Comparison of ENCODE assay signal across 17 cellular contexts in genomic region chr21:28150021-28150420, GRCh38.
DNase-seq lines count a peak whose midpoint lies in the region; ATAC-seq and TF ChIP-seq lines count a peak whose summit lies in the region.
"Had no signal": no experiment of that assay in that cellular context is flagged by ENCODE, and none has a peak within 500 bp of the region (broad histone marks: within the 10 kb centered on the region; RNA-seq: fewer than 3 reads in every experiment).

No MANE protein-coding gene starts in this region.

- H2AFZ ChIP-seq in IMR-90 (replicated peaks; ENCODE audit: low read length, poor library complexity) (no peak overlapping the region), smooth muscle cell (ENCODE audit: low read depth) (no peak overlapping the region)

- no peak overlapping the region for H3K23ac ChIP-seq in IMR-90 (ENCODE audit: low read depth, low read length)

- H4K91ac ChIP-seq in IMR-90 (ENCODE audit: insufficient read depth, low read depth, low read length): peak overlapping the region; percentile 64

- intact Hi-C loops in IMR-90 (cut with micrococcal nuclease): loop anchor here (5.0 kb wide), 1 partner anchor 1303 kb away; the partner anchor contains the start of gene ADAMTS1

- in situ Hi-C loops in IMR-90 (cut with MboI; ENCODE audit: low sequenced_read_pairs): no loop called here

- H3K4me3 ChIP-seq in IMR-90 (ENCODE audit: insufficient read depth, low read depth, low read length): no peak overlapping the region
- H3K4me3 ChIP-seq in smooth muscle cell: no peak overlapping the region
- no peak overlapping the region for H3K4me3 ChIP-seq in right atrium auricular region
- H3K4me3 ChIP-seq: BLaER1, GM12878 had no signal

- POLR2A ChIA-PET in IMR-90 (lab: Charles Lee; ENCODE audit: unreplicated experiment): no interaction called here

- H3K9me3 ChIP-seq in IMR-90 (ENCODE audit: control insufficient read depth, insufficient read depth, low read length): no peaks in the 10 kb centered on the region
- no peaks in the 10 kb centered on the region for H3K9me3 ChIP-seq in smooth muscle cell (replicated peaks; ENCODE audit: low read depth)
- H3K9me3 ChIP-seq in right atrium auricular region: no peaks in the 10 kb centered on the region
- H3K9me3 ChIP-seq: BLaER1 had no signal

- WGBS in IMR-90 (ENCODE audit: extremely low coverage in 2 of 2, insufficient read length in 1 of 2), 2 experiments: no CpG with 5 or more reads among the region's 7 CpGs
- WGBS in smooth muscle cell (ENCODE audit: low lambda C conversion rate): 87% methylated on average over 7 of the region's 7 CpGs

- no peak overlapping the region for H3K56ac ChIP-seq in IMR-90 (ENCODE audit: extremely low read depth, insufficient read depth, low read length)

- H4K5ac ChIP-seq in IMR-90 (ENCODE audit: low read depth, low read length): peak overlapping the region; percentile 33

- H3K4ac ChIP-seq in IMR-90 (ENCODE audit: low read depth, low read length): peak overlapping the region; percentile 87

- peak overlapping the region; percentile 96 for H2BK120ac ChIP-seq in IMR-90 (ENCODE audit: low read depth, low read length)

- H3K36me3 ChIP-seq in IMR-90 (ENCODE audit: control insufficient read depth, insufficient read depth, low read length): no peaks in the 10 kb centered on the region
- no peaks in the 10 kb centered on the region for H3K36me3 ChIP-seq in smooth muscle cell (ENCODE audit: low read depth)
- no peaks in the 10 kb centered on the region for H3K36me3 ChIP-seq in right atrium auricular region
- H3K36me3 ChIP-seq: BLaER1 had no signal

- no peak overlapping the region for H3K9ac ChIP-seq in IMR-90 (ENCODE audit: low read depth, low read length)
- H3K9ac ChIP-seq in smooth muscle cell (ENCODE audit: low read depth): peak overlapping the region; percentile 32
- H3K9ac ChIP-seq: BLaER1 had no signal

- H3K9me1 ChIP-seq in IMR-90 (ENCODE audit: insufficient read depth, low read length): 0 out of 2 replicates have a peak, but pooled peaks cover 2% of the 10 kb centered on the region

- CTCF ChIA-PET in IMR-90 (lab: Yijun Ruan, JAX): no interaction called here

- H2BK5ac ChIP-seq in IMR-90 (ENCODE audit: low read depth, low read length, poor library complexity, severe bottlenecking): peak overlapping the region; percentile 32

- no peak for TF ChIP-seq CTCF in C4-2B (conservative IDR thresholded peaks at IDR 0.05)
- TF ChIP-seq CTCF in IMR-90 (conservative IDR thresholded peaks at IDR 0.05; ENCODE audit: low read depth, low read length): no peak
- TF ChIP-seq CTCF in smooth muscle cell (IDR thresholded peaks at IDR 0.05; ENCODE audit: borderline replicate concordance, insufficient read depth, poor library complexity, severe bottlenecking): no peak
- TF ChIP-seq CTCF in right atrium auricular region (IDR thresholded peaks at IDR 0.05): no peak

- peak overlapping the region; percentile 93; the same call in 1 of the 2 replicates for H2AK5ac ChIP-seq in IMR-90 (ENCODE audit: low read depth, low read length)

- peak overlapping the region; percentile 97; the same call in 2 of the 3 replicates for H2BK15ac ChIP-seq in IMR-90 (ENCODE audit: low read depth, low read length)

- H3K4me1 ChIP-seq in IMR-90 (ENCODE audit: control insufficient read depth, insufficient read depth, low read length) (peaks cover 7% of the 10 kb centered on the region), smooth muscle cell (ENCODE audit: low read depth) (peaks cover 3% of the 10 kb centered on the region), right atrium auricular region (peaks cover 0 to 10% of the 10 kb centered on the region in 2 donors)
- H3K4me1 ChIP-seq: BLaER1 had no signal

- H3F3A ChIP-seq in smooth muscle cell (ENCODE audit: low read depth): no peaks in the 10 kb centered on the region

- no TSS peak for BruUV-seq in IMR-90 (replicated peaks; lab: Mats Ljungman, UMichigan)

- peak overlapping the region; percentile 38 for H3K14ac ChIP-seq in IMR-90 (replicated peaks; ENCODE audit: low read depth, low read length)

- no peak overlapping the region for H2AK9ac ChIP-seq in IMR-90 (replicated peaks; ENCODE audit: low read depth, low read length, poor library complexity)

- peak overlapping the region; percentile 73 for H2BK20ac ChIP-seq in IMR-90 (ENCODE audit: low read depth, low read length)

- TF ChIP-seq RAD21 in IMR-90 (IDR thresholded peaks at IDR 0.05; ENCODE audit: low read length): no peak

- dilution Hi-C loops in IMR-90 (cut with HindIII; ENCODE audit: low sequenced_read_pairs, unreplicated experiment): no loop called here

- H3K27me3 ChIP-seq in IMR-90 (ENCODE audit: control insufficient read depth, insufficient read depth, low read length) (no peaks in the 10 kb centered on the region), smooth muscle cell (ENCODE audit: low read depth) (no peaks in the 10 kb centered on the region), right atrium auricular region (no peaks in the 10 kb centered on the region)
- H3K27me3 ChIP-seq: BLaER1 had no signal

- no peak for DNase-seq in IMR-90
- peak; percentile 53 for DNase-seq in left kidney (ENCODE audit: low read depth, low spot score)
- DNase-seq in smooth muscle cell (lab: John Stamatoyannopoulos, UW; ENCODE audit: unreplicated experiment): no peak
- DNase-seq in right atrium auricular region (ENCODE audit: low spot score): no peak
- no peak for DNase-seq in caudate nucleus (lab: John Stamatoyannopoulos, UW)
- DNase-seq: 8988T; CD8-positive, alpha-beta T cell; DMS 273 treated with DMSO at 0.1 percent for 48 hours; DMS53; DND-41; EL; GOT3; H9 had no signal

- H3K27ac ChIP-seq in C4-2B: peak overlapping the region; percentile 40
- H3K27ac ChIP-seq in IMR-90 (ENCODE audit: insufficient read depth, low read length): peak overlapping the region; percentile 3
- no peak overlapping the region for H3K27ac ChIP-seq in smooth muscle cell (ENCODE audit: low read depth)
- no peak overlapping the region for H3K27ac ChIP-seq in right atrium auricular region
- no peak overlapping the region for H3K27ac ChIP-seq in caudate nucleus (ENCODE audit: low read depth, low read length)
- H3K27ac ChIP-seq: BLaER1 had no signal

- H3K79me1 ChIP-seq in IMR-90 (ENCODE audit: low read depth in 1 of 2, low read length in 2 of 2): no peaks in the 10 kb centered on the region

- ATAC-seq in IMR-90 (ENCODE audit: low read depth) (no peak), GM21528 (IDR thresholded peaks at IDR 0.05; ENCODE audit: low FRiP score, unreplicated experiment) (no peak)
- ATAC-seq: CD8-positive, alpha-beta T cell; GM12878 had no signal

- H4K20me1 ChIP-seq in IMR-90 (ENCODE audit: insufficient read depth, low read length) (no peaks in the 10 kb centered on the region), smooth muscle cell (ENCODE audit: low read depth) (no peaks in the 10 kb centered on the region)
- H4K20me1 ChIP-seq: BLaER1 had no signal

- H3K18ac ChIP-seq in IMR-90 (ENCODE audit: low read depth, low read length): peak overlapping the region; percentile 74

- H3K4me2 ChIP-seq in IMR-90 (ENCODE audit: low read depth, low read length): no peak overlapping the region
- H3K4me2 ChIP-seq in smooth muscle cell: no peak overlapping the region
- H3K4me2 ChIP-seq: BLaER1 had no signal

- H3K79me2 ChIP-seq in smooth muscle cell (ENCODE audit: low read depth): no peaks in the 10 kb centered on the region

- peak overlapping the region; percentile 49 to 69; a peak in 3 of 4 replicates for H4K8ac ChIP-seq in IMR-90 (ENCODE audit: low read depth in 2 of 2, low read length in 2 of 2)

- no peak for TF ChIP-seq POLR2A in IMR-90 (IDR thresholded peaks at IDR 0.05; ENCODE audit: low read depth, low read length)

TF ChIP-seq in IMR-90, 13 proteins besides CTCF, POLR2A, EP300 and RAD21:
- TF ChIP-seq CHD1 (IDR thresholded peaks at IDR 0.05; ENCODE audit: low read depth, low read length): no peak
- TF ChIP-seq USF2 (IDR thresholded peaks at IDR 0.05; ENCODE audit: low read depth, low read length): no peak
- TF ChIP-seq BHLHE40 (IDR thresholded peaks at IDR 0.05; ENCODE audit: low read depth, low read length): no peak
- TF ChIP-seq FOS (IDR thresholded peaks at IDR 0.05; ENCODE audit: low read depth, low read length): no peak
- TF ChIP-seq MAFK (IDR thresholded peaks at IDR 0.05; ENCODE audit: low read depth, low read length): no peak
- no peak for TF ChIP-seq MXI1 (IDR thresholded peaks at IDR 0.05; ENCODE audit: borderline replicate concordance, low read depth, low read length)
- no peak for TF ChIP-seq SMC3 (IDR thresholded peaks at IDR 0.05; ENCODE audit: low read depth, low read length)

Comparison
In these comparisons a context has a peak if more than half of its experiments do, and no peak if none do; other contexts are left out.
1. H3K27ac ChIP-seq: peak in C4-2B (single experiment) and IMR-90 (single experiment); none in smooth muscle cell (single experiment), right atrium auricular region (0 of 2) and caudate nucleus (single experiment).